ENCODE assay signal across 3 cellular contexts in the genomic region with DNA sequence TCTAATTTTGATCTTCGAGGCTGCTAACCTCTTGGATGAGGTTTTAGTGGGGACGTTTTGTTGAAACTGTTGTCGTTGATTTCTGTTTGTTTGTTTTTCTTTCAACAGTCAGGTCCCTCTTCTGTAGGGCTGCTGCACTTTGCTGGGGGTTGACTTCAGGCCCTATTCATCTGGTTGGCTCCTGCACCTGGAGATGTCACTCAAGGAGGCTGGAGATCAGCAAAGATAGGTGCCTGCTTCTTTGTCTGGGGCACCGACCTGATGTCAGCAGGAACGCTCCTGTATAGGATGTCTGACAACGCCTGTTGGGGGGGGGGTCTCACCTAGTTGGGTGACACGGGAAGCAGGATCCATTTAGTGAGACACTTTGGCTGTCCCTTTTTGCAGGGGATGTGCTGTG.
"Had no signal": no experiment of that assay in that cellular context is flagged by ENCODE, and none has a peak within 500 bp of the region (broad histone marks: within the 10 kb centered on the region; RNA-seq: fewer than 3 reads in every experiment).

No MANE protein-coding gene starts in this region.

- H3K4me3 ChIP-seq: GM12878 had no signal

- DNase-seq: GDM1, GF-D8 had no signal

- ATAC-seq: GM12878 had no signal
